ENCODE assay signal across 2 cellular contexts in genomic region chr17:75969044-75969443, GRCh38. TPM values are rescaled to one million over a fixed set of nuclear protein-coding genes. Genes with fewer than 3 reads are reported as not detected.
"Had no signal": no experiment of that assay in that cellular context is flagged by ENCODE, and none has a peak within 500 bp of the region (broad histone marks: within the 10 kb centered on the region; RNA-seq: fewer than 3 reads in every experiment).

No MANE protein-coding gene starts in this region.

RNA-seq across cellular contexts. Expression of gene EVPL, which starts 58.1 kb away (rescaled TPM):
- total RNA-seq: activated B cell treated with CpG ODN at 0.5 μM for 24 hours, astrocyte had no signal
